ENCODE assay signal across 1 cellular context in genomic region chr5:141618804-141619554, GRCh38.
TF ChIP-seq lines count a peak whose summit lies in the region.

TSS of gene DIAPH1 (minus strand) at chr5:141619000. CDS start at chr5:141618914, 86 bp downstream.

TF ChIP-seq in K562, 482 proteins besides CTCF, POLR2A, EP300 and RAD21 (continued from another document and continues in another):
- TF ChIP-seq E2F8 (IDR thresholded peaks at IDR 0.05; ENCODE audit: low read depth, partially characterized antibody) = peak; percentile 83
- peak; percentile 83 for TF ChIP-seq ESRRA (IDR thresholded peaks at IDR 0.05; ENCODE audit: borderline replicate concordance, low read depth)
- peak; percentile 98 for TF ChIP-seq ZNF740 (CRISPR knock-in tag; IDR thresholded peaks at IDR 0.05)
- TF ChIP-seq ZNF740 (tag; IDR thresholded peaks at IDR 0.05) = peak in 1 of 2 experiments; percentile 96; a peak in 2 of 4 replicates
- TF ChIP-seq KLF13 (tag; IDR thresholded peaks at IDR 0.05; ENCODE audit: borderline replicate concordance, low read depth) = peak; percentile 99
- TF ChIP-seq MEIS2 (IDR thresholded peaks at IDR 0.05; ENCODE audit: partially characterized antibody) = peak; percentile 15
- TF ChIP-seq, protein P1, sequence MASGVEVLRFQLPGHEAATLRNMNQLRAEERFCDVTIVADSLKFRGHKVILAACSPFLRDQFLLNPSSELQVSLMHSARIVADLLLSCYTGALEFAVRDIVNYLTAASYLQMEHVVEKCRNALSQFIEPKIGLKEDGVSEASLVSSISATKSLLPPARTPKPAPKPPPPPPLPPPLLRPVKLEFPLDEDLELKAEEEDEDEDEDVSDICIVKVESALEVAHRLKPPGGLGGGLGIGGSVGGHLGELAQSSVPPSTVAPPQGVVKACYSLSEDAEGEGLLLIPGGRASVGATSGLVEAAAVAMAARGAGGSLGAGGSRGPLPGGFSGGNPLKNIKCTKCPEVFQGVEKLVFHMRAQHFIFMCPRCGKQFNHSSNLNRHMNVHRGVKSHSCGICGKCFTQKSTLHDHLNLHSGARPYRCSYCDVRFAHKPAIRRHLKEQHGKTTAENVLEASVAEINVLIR (CRISPR knock-in tag; IDR thresholded peaks at IDR 0.05) = peak; percentile 26; the same call in 1 of the 2 replicates
- TF ChIP-seq SP1 (CRISPR knock-in tag; IDR thresholded peaks at IDR 0.05) = peak; percentile 99
- TF ChIP-seq SIN3A (IDR thresholded peaks at IDR 0.05; ENCODE audit: borderline replicate concordance in 2 of 2, control insufficient read depth in 1 of 2, low read depth in 2 of 2, low read length in 2 of 2) = peak; percentile 73 to 89; a peak in 2 of 4 replicates
- no peak for TF ChIP-seq ATF1 (CRISPR knock-in tag; IDR thresholded peaks at IDR 0.05)
- peak; percentile 86 for TF ChIP-seq ATF1 (tag; IDR thresholded peaks at IDR 0.05)
- TF ChIP-seq KHSRP (IDR thresholded peaks at IDR 0.05) = no peak
- peak; percentile 88 for TF ChIP-seq SMC3 (conservative IDR thresholded peaks at IDR 0.05; ENCODE audit: insufficient read depth, low read depth, low read length)
- TF ChIP-seq KLF16 (IDR thresholded peaks at IDR 0.05) = peak; percentile 66
- peak; percentile 49 to 88; a peak in 3 of 4 replicates for TF ChIP-seq TEAD1 (CRISPR knock-in tag; IDR thresholded peaks at IDR 0.05)
- TF ChIP-seq, protein P2, sequence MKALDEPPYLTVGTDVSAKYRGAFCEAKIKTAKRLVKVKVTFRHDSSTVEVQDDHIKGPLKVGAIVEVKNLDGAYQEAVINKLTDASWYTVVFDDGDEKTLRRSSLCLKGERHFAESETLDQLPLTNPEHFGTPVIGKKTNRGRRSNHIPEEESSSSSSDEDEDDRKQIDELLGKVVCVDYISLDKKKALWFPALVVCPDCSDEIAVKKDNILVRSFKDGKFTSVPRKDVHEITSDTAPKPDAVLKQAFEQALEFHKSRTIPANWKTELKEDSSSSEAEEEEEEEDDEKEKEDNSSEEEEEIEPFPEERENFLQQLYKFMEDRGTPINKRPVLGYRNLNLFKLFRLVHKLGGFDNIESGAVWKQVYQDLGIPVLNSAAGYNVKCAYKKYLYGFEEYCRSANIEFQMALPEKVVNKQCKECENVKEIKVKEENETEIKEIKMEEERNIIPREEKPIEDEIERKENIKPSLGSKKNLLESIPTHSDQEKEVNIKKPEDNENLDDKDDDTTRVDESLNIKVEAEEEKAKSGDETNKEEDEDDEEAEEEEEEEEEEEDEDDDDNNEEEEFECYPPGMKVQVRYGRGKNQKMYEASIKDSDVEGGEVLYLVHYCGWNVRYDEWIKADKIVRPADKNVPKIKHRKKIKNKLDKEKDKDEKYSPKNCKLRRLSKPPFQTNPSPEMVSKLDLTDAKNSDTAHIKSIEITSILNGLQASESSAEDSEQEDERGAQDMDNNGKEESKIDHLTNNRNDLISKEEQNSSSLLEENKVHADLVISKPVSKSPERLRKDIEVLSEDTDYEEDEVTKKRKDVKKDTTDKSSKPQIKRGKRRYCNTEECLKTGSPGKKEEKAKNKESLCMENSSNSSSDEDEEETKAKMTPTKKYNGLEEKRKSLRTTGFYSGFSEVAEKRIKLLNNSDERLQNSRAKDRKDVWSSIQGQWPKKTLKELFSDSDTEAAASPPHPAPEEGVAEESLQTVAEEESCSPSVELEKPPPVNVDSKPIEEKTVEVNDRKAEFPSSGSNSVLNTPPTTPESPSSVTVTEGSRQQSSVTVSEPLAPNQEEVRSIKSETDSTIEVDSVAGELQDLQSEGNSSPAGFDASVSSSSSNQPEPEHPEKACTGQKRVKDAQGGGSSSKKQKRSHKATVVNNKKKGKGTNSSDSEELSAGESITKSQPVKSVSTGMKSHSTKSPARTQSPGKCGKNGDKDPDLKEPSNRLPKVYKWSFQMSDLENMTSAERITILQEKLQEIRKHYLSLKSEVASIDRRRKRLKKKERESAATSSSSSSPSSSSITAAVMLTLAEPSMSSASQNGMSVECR (CRISPR knock-in tag; IDR thresholded peaks at IDR 0.05) = peak; percentile 99
- peak in 1 of 2 experiments; percentile 55; a peak in 1 of 4 replicates for TF ChIP-seq KDM4B (IDR thresholded peaks at IDR 0.05; ENCODE audit: borderline replicate concordance in 2 of 2, low read depth in 1 of 2)
- TF ChIP-seq, protein P3, sequence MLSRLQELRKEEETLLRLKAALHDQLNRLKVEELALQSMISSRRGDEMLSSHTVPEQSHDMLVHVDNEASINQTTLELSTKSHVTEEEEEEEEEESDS (CRISPR knock-in tag; IDR thresholded peaks at IDR 0.05) = no peak
- TF ChIP-seq, protein P4, sequence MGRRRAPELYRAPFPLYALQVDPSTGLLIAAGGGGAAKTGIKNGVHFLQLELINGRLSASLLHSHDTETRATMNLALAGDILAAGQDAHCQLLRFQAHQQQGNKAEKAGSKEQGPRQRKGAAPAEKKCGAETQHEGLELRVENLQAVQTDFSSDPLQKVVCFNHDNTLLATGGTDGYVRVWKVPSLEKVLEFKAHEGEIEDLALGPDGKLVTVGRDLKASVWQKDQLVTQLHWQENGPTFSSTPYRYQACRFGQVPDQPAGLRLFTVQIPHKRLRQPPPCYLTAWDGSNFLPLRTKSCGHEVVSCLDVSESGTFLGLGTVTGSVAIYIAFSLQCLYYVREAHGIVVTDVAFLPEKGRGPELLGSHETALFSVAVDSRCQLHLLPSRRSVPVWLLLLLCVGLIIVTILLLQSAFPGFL (CRISPR knock-in tag; IDR thresholded peaks at IDR 0.05) = no peak
- TF ChIP-seq ZFP36 (IDR thresholded peaks at IDR 0.05; ENCODE audit: low read depth, low read length, partially characterized antibody) = no peak
- no peak for TF ChIP-seq ARNT (IDR thresholded peaks at IDR 0.05)
- peak; percentile 96 for TF ChIP-seq EP400 (IDR thresholded peaks at IDR 0.05)
- no peak for TF ChIP-seq GATA2 (CRISPR knock-in tag; IDR thresholded peaks at IDR 0.05)
- TF ChIP-seq HNRNPK (IDR thresholded peaks at IDR 0.05; ENCODE audit: low read depth, low read length, poor library complexity, severe bottlenecking) = peak; percentile 58
- peak; percentile 50; the same call in 1 of the 2 replicates for TF ChIP-seq ZBTB17 (CRISPR knock-in tag; IDR thresholded peaks at IDR 0.05)
- TF ChIP-seq CHD4 (IDR thresholded peaks at IDR 0.05; ENCODE audit: insufficient read depth, insufficient replicate concordance, low read depth, low read length, poor library complexity, severe bottlenecking) = no peak
- no peak for TF ChIP-seq CREBBP (IDR thresholded peaks at IDR 0.05; ENCODE audit: low read depth, low read length)
- TF ChIP-seq HMGN3 (IDR thresholded peaks at IDR 0.05; ENCODE audit: borderline replicate concordance, extremely low read depth, insufficient read length, low read depth, low read length) = peak; percentile 84
- TF ChIP-seq ARID2 (IDR thresholded peaks at IDR 0.05) = peak; percentile 74; the same call in 1 of the 2 replicates
- TF ChIP-seq, protein P5, sequence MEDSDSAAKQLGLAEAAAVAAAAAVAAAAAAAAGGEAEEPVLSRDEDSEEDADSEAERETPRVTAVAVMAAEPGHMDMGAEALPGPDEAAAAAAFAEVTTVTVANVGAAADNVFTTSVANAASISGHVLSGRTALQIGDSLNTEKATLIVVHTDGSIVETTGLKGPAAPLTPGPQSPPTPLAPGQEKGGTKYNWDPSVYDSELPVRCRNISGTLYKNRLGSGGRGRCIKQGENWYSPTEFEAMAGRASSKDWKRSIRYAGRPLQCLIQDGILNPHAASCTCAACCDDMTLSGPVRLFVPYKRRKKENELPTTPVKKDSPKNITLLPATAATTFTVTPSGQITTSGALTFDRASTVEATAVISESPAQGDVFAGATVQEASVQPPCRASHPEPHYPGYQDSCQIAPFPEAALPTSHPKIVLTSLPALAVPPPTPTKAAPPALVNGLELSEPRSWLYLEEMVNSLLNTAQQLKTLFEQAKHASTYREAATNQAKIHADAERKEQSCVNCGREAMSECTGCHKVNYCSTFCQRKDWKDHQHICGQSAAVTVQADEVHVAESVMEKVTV (CRISPR knock-in tag; IDR thresholded peaks at IDR 0.05) = peak; percentile 98
- TF ChIP-seq YY1 (IDR thresholded peaks at IDR 0.05; ENCODE audit: borderline replicate concordance in 1 of 3, control insufficient read depth in 1 of 3, extremely low read depth in 1 of 3, insufficient read depth in 3 of 3, insufficient read length in 1 of 3, insufficient replicate concordance in 2 of 3, low read depth in 1 of 3, low read length in 2 of 3) = peak in 2 of 3 experiments; percentile 63
- peak; percentile 60; the same call in 1 of the 2 replicates for TF ChIP-seq KDM2B (CRISPR knock-in tag; IDR thresholded peaks at IDR 0.05)
- peak; percentile 99 for TF ChIP-seq ATF7 (IDR thresholded peaks at IDR 0.05)
- TF ChIP-seq, protein P6, sequence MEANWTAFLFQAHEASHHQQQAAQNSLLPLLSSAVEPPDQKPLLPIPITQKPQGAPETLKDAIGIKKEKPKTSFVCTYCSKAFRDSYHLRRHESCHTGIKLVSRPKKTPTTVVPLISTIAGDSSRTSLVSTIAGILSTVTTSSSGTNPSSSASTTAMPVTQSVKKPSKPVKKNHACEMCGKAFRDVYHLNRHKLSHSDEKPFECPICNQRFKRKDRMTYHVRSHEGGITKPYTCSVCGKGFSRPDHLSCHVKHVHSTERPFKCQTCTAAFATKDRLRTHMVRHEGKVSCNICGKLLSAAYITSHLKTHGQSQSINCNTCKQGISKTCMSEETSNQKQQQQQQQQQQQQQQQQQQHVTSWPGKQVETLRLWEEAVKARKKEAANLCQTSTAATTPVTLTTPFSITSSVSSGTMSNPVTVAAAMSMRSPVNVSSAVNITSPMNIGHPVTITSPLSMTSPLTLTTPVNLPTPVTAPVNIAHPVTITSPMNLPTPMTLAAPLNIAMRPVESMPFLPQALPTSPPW (CRISPR knock-in tag; IDR thresholded peaks at IDR 0.05) = peak; percentile 94
- TF ChIP-seq JUND (IDR thresholded peaks at IDR 0.05; ENCODE audit: borderline replicate concordance, low read depth, low read length) = peak; percentile 95
- TF ChIP-seq JUND (tag; IDR thresholded peaks at IDR 0.05; ENCODE audit: borderline replicate concordance, low read depth, low read length) = peak; percentile 5; the same call in 1 of the 3 replicates
- TF ChIP-seq XRCC4 (IDR thresholded peaks at IDR 0.05; ENCODE audit: extremely low read depth, insufficient read depth, insufficient read length) = no peak
- TF ChIP-seq ZBTB7A (IDR thresholded peaks at IDR 0.05; ENCODE audit: borderline replicate concordance, control insufficient read depth, low read depth, low read length) = 0 out of 2 replicates have a peak, but pooled peaks have one; percentile 32
- no peak for TF ChIP-seq TRIM28 (IDR thresholded peaks at IDR 0.05)
- TF ChIP-seq ZNF24 (IDR thresholded peaks at IDR 0.05) = peak; percentile 25; the same call in 1 of the 2 replicates
- peak; percentile 71; the same call in 1 of the 2 replicates for TF ChIP-seq CBX1 (IDR thresholded peaks at IDR 0.05; ENCODE audit: low read depth)
- TF ChIP-seq RBFOX2 (IDR thresholded peaks at IDR 0.05; ENCODE audit: low read depth, low read length) = peak; percentile 94
- peak; percentile 96 to 97 for TF ChIP-seq MLX (CRISPR knock-in tag; conservative IDR thresholded peaks at IDR 0.05)
- TF ChIP-seq, protein P7, sequence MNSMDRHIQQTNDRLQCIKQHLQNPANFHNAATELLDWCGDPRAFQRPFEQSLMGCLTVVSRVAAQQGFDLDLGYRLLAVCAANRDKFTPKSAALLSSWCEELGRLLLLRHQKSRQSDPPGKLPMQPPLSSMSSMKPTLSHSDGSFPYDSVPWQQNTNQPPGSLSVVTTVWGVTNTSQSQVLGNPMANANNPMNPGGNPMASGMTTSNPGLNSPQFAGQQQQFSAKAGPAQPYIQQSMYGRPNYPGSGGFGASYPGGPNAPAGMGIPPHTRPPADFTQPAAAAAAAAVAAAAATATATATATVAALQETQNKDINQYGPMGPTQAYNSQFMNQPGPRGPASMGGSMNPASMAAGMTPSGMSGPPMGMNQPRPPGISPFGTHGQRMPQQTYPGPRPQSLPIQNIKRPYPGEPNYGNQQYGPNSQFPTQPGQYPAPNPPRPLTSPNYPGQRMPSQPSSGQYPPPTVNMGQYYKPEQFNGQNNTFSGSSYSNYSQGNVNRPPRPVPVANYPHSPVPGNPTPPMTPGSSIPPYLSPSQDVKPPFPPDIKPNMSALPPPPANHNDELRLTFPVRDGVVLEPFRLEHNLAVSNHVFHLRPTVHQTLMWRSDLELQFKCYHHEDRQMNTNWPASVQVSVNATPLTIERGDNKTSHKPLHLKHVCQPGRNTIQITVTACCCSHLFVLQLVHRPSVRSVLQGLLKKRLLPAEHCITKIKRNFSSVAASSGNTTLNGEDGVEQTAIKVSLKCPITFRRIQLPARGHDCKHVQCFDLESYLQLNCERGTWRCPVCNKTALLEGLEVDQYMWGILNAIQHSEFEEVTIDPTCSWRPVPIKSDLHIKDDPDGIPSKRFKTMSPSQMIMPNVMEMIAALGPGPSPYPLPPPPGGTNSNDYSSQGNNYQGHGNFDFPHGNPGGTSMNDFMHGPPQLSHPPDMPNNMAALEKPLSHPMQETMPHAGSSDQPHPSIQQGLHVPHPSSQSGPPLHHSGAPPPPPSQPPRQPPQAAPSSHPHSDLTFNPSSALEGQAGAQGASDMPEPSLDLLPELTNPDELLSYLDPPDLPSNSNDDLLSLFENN (IDR thresholded peaks at IDR 0.05; ENCODE audit: low read depth in 2 of 2, low read length in 2 of 2) = peak in 1 of 2 experiments; percentile 57; a peak in 1 of 4 replicates
